Comparison of ENCODE assay signal across 1 cellular context in genomic region chr6:137840252-137840651, GRCh38.
TF ChIP-seq lines count a peak whose summit lies in the region.

No MANE protein-coding gene starts in this region.

TF ChIP-seq in K562, 482 proteins besides CTCF, POLR2A, EP300 and RAD21 (continued from another document):
- TF ChIP-seq MTA3 (IDR thresholded peaks at IDR 0.05; ENCODE audit: borderline replicate concordance) (no peak), SIX5 (IDR thresholded peaks at IDR 0.05; ENCODE audit: borderline replicate concordance in 1 of 2, insufficient read depth in 1 of 2, low read depth in 1 of 2, low read length in 2 of 2) (no peak), MAFF (IDR thresholded peaks at IDR 0.05; ENCODE audit: low read length) (no peak), CHD7 (IDR thresholded peaks at IDR 0.05; ENCODE audit: low read depth, low read length) (no peak), SMAD3 (CRISPR knock-in tag; conservative IDR thresholded peaks at IDR 0.05) (no peak), ZBTB7A (IDR thresholded peaks at IDR 0.05; ENCODE audit: borderline replicate concordance, control insufficient read depth, low read depth, low read length) (no peak)
